In genomic region chr3:5011555-5012256, GRCh38 we compare ENCODE assay signal across 1 cellular context.
TF ChIP-seq lines count a peak whose summit lies in the region.

No MANE protein-coding gene starts in this region.

TF ChIP-seq in K562, 482 proteins besides CTCF, POLR2A, EP300 and RAD21 (continued from another document and continues in another):
- TF ChIP-seq E2F8 (IDR thresholded peaks at IDR 0.05; ENCODE audit: low read depth, partially characterized antibody) (no peak), GATAD2B (IDR thresholded peaks at IDR 0.05; ENCODE audit: borderline replicate concordance) (no peak), E2F5 (CRISPR knock-in tag; IDR thresholded peaks at IDR 0.05) (no peak), CREM (IDR thresholded peaks at IDR 0.05; ENCODE audit: low read depth) (peak; percentile 44), ZNF224 (CRISPR knock-in tag; IDR thresholded peaks at IDR 0.05) (no peak), MNT (conservative IDR thresholded peaks at IDR 0.05) (no peak), EHMT2 (IDR thresholded peaks at IDR 0.05) (no peak), PHF8 (IDR thresholded peaks at IDR 0.05; ENCODE audit: borderline replicate concordance, low read length) (no peak), PBX2 (CRISPR knock-in tag; IDR thresholded peaks at IDR 0.05; ENCODE audit: low read depth) (no peak), PBX2 (tag; conservative IDR thresholded peaks at IDR 0.05; ENCODE audit: low read depth) (no peak), CBX8 (IDR thresholded peaks at IDR 0.05; ENCODE audit: borderline replicate concordance, extremely low read depth, low read depth, low read length, poor library complexity, severe bottlenecking) (no peak), FOXA1 (IDR thresholded peaks at IDR 0.05; ENCODE audit: borderline replicate concordance) (no peak), TEAD1 (CRISPR knock-in tag; IDR thresholded peaks at IDR 0.05) (peak in 1 of 2 experiments; percentile 45; a peak in 1 of 4 replicates), ZNF316 (IDR thresholded peaks at IDR 0.05) (no peak), TSC22D4 (tag; IDR thresholded peaks at IDR 0.05) (no peak), POLR2AphosphoS5 (IDR thresholded peaks at IDR 0.05; ENCODE audit: control insufficient read depth, insufficient read depth, low read depth, low read length) (peak; percentile 41; the same call in 1 of the 2 replicates), MEF2D (tag; conservative IDR thresholded peaks at IDR 0.05; ENCODE audit: low read depth) (no peak), HMBOX1 (IDR thresholded peaks at IDR 0.05) (peak; percentile 59; the same call in 1 of the 2 replicates), ZNF668 (CRISPR knock-in tag; IDR thresholded peaks at IDR 0.05) (0 out of 2 replicates have a peak, but pooled peaks have one; percentile 27), ZZZ3 (IDR thresholded peaks at IDR 0.05) (no peak), GABPB1 (CRISPR knock-in tag; IDR thresholded peaks at IDR 0.05) (no peak), TAL1 (IDR thresholded peaks at IDR 0.05) (peak; percentile 19; the same call in 1 of the 2 replicates), CUX1 (CRISPR knock-in tag; IDR thresholded peaks at IDR 0.05) (no peak), PTTG1 (tag; IDR thresholded peaks at IDR 0.05; ENCODE audit: low read depth) (0 out of 2 replicates have a peak, but pooled peaks have one; percentile 15), FOXJ2 (tag; IDR thresholded peaks at IDR 0.05) (no peak; the same call in 1 of the 2 replicates), MITF (IDR thresholded peaks at IDR 0.05) (no peak), MXI1 (IDR thresholded peaks at IDR 0.05; ENCODE audit: low read depth, low read length) (no peak), ZNF609 (CRISPR knock-in tag; IDR thresholded peaks at IDR 0.05; ENCODE audit: borderline replicate concordance) (no peak), SREBF1 (IDR thresholded peaks at IDR 0.05; ENCODE audit: borderline replicate concordance, low read depth, low read length) (no peak), CBX2 (IDR thresholded peaks at IDR 0.05; ENCODE audit: insufficient read depth, low read length, poor library complexity, severe bottlenecking) (no peak), ZNF764 (CRISPR knock-in tag; IDR thresholded peaks at IDR 0.05; ENCODE audit: low read depth) (no peak), SMARCB1 (IDR thresholded peaks at IDR 0.05; ENCODE audit: insufficient read length, low read depth) (no peak), PML (IDR thresholded peaks at IDR 0.05; ENCODE audit: low read length) (no peak), NR3C1 (CRISPR knock-in tag; IDR thresholded peaks at IDR 0.05) (no peak), SMAD1 (IDR thresholded peaks at IDR 0.05; ENCODE audit: low read depth, low read length, partially characterized antibody) (no peak), CBX1 (IDR thresholded peaks at IDR 0.05; ENCODE audit: low read depth) (0 out of 2 replicates have a peak, but pooled peaks have one; percentile 68), MTF1 (CRISPR knock-in tag; IDR thresholded peaks at IDR 0.05; ENCODE audit: borderline replicate concordance) (no peak), CHD4 (IDR thresholded peaks at IDR 0.05; ENCODE audit: insufficient read depth, insufficient replicate concordance, low read depth, low read length, poor library complexity, severe bottlenecking) (no peak), STAT5B (CRISPR knock-in tag; IDR thresholded peaks at IDR 0.05) (no peak), ZKSCAN1 (IDR thresholded peaks at IDR 0.05; ENCODE audit: low read depth, low read length) (no peak), HIVEP1 (CRISPR knock-in tag; IDR thresholded peaks at IDR 0.05) (no peak), CBFB (CRISPR knock-in tag; IDR thresholded peaks at IDR 0.05) (no peak), ZNF707 (CRISPR knock-in tag; conservative IDR thresholded peaks at IDR 0.05) (no peak)
